Comparison of ENCODE assay signal across 11 cellular contexts in the genomic region with DNA sequence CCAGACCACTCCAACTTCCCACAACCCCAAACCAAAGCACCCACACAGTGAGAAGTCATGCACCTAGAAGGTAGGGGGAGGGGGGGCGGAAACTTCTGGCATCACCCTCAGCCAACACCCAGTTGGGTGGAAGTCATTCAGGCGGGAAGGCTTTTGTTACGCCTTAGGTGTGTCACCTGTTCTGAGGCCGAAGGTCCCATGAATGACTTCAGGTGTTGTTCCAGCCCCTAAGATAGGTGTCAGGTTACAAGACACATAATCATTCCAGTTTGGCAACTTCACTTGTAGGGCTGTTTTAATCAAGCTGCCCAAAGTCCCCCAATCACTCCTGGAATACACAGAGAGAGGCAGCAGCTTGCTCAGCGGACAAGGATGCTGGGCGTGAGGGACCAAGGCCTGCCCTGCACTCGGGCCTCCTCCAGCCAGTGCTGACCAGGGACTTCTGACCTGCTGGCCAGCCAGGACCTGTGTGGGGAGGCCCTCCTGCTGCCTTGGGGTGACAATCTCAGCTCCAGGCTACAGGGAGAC. TPM values are rescaled to one million over a fixed set of nuclear protein-coding genes. Genes with fewer than 3 reads are reported as not detected.
DNase-seq lines count a peak whose midpoint lies in the region; ATAC-seq and TF ChIP-seq lines count a peak whose summit lies in the region.
"Had no signal": no experiment of that assay in that cellular context is flagged by ENCODE, and none has a peak within 500 bp of the region (broad histone marks: within the 10 kb centered on the region; RNA-seq: fewer than 3 reads in every experiment).

Gene TMPRSS4 (plus strand): TSS at position 325 of the 528 bp plus-strand sequence. CDS start 225 bp downstream, outside the sequence.

- H3K4me3 ChIP-seq in epithelial cell of esophagus (ENCODE audit: low read length) (peak within 1 kb of the TSS; percentile 45), ovary (peak within 1 kb of the TSS; percentile 18)

- H3K27me3 ChIP-seq in ovary = no peaks in the 10 kb centered on the region

- intact Hi-C loops in ovary (cut with DNase I) = no loop called here

- no peak within 1 kb of the TSS for H3K27ac ChIP-seq in ovary

- H3K4me1 ChIP-seq in ovary (ENCODE audit: insufficient read depth) = no peaks in the 10 kb centered on the region

- TF ChIP-seq POLR2A in ovary (IDR thresholded peaks at IDR 0.05) = no peak

- whole genome bisulfite sequencing in ovary, 3 donors = 91 to 95% (median 92%) methylated on average over 7 of the region's 7 CpGs

- TF ChIP-seq CTCF in epithelial cell of esophagus (IDR thresholded peaks at IDR 0.05; ENCODE audit: insufficient read depth, low read depth, low read length, missing control alignments) (no peak), ovary (IDR thresholded peaks at IDR 0.05) (no peak)

- no peaks in the 10 kb centered on the region for H3K36me3 ChIP-seq in ovary

- no peaks in the 10 kb centered on the region for H3K9me3 ChIP-seq in ovary

- no peak for TF ChIP-seq EP300 in ovary (IDR thresholded peaks at IDR 0.05)

- no peak for ATAC-seq in GM18519 (IDR thresholded peaks at IDR 0.05; ENCODE audit: low FRiP score, unreplicated experiment)

- DNase-seq in ELF-1 (ENCODE audit: low read depth, low spot score) (peak; percentile 77), NCI-H345 (lab: John Stamatoyannopoulos, UW) (peak; percentile 86), epithelial cell of esophagus (ENCODE audit: low read depth) (peak; percentile 94), ovary (no peak), dermis blood vessel endothelial cell (no peak), KG1 (lab: John Stamatoyannopoulos, UW) (no peak)
- no peak for DNase-seq in NK-92 treated with Interleukin-12 subunit alpha and Interleukin-12 subunit beta, amount 100 ng/mL, for 24 hours (lab: John Stamatoyannopoulos, UW)
- DNase-seq: CD4-positive, CD25-positive, alpha-beta regulatory T cell; effector memory CD4-positive, alpha-beta T cell; hippocampal formation had no signal

RNA-seq across cellular contexts. Expression of gene TMPRSS4, which starts in this region (rescaled TPM):
- 1 to 10 TPM in 2 of 7 donors, under 1 TPM in 2, not detected in 3; 0.20 to 2.3 (median 0.85) TPM for total RNA-seq in ovary
- polyA plus RNA-seq in ovary = not detected
- not detected in 2 replicates for total RNA-seq in dermis blood vessel endothelial cell
- total RNA-seq: CD4-positive, CD25-positive, alpha-beta regulatory T cell had no signal
- polyA plus RNA-seq: CD4-positive, CD25-positive, alpha-beta regulatory T cell had no signal

Comparison
In these comparisons a context has a peak if more than half of its experiments do, and no peak if none do; other contexts are left out.
1. DNase-seq: peak in ELF-1 (single experiment), NCI-H345 (single experiment) and epithelial cell of esophagus (single experiment); none in ovary (0 of 5), dermis blood vessel endothelial cell (single experiment), NK-92 treated with Interleukin-12 subunit alpha and Interleukin-12 subunit beta, amount 100 ng/mL, for 24 hours (single experiment) and KG1 (single experiment).